ENCODE assay signal across 1 cellular context in genomic region chr5:131899686-131900085, GRCh38.
TF ChIP-seq lines count a peak whose summit lies in the region.

No MANE protein-coding gene starts in this region.

TF ChIP-seq in GM23338, 12 proteins besides CTCF, POLR2A, EP300 and RAD21:
- TF ChIP-seq ZNF462 (CRISPR knock-in tag; IDR thresholded peaks at IDR 0.05) (no peak), CREB1 (CRISPR knock-in tag; IDR thresholded peaks at IDR 0.05; ENCODE audit: low read depth) (no peak), ZNF114 (CRISPR knock-in tag; IDR thresholded peaks at IDR 0.05) (no peak), EZH2phosphoT487 (IDR thresholded peaks at IDR 0.05; ENCODE audit: unreplicated experiment) (no peak), EZH2 (IDR thresholded peaks at IDR 0.05; ENCODE audit: low read depth, unreplicated experiment) (no peak)
- TF ChIP-seq, protein P1, sequence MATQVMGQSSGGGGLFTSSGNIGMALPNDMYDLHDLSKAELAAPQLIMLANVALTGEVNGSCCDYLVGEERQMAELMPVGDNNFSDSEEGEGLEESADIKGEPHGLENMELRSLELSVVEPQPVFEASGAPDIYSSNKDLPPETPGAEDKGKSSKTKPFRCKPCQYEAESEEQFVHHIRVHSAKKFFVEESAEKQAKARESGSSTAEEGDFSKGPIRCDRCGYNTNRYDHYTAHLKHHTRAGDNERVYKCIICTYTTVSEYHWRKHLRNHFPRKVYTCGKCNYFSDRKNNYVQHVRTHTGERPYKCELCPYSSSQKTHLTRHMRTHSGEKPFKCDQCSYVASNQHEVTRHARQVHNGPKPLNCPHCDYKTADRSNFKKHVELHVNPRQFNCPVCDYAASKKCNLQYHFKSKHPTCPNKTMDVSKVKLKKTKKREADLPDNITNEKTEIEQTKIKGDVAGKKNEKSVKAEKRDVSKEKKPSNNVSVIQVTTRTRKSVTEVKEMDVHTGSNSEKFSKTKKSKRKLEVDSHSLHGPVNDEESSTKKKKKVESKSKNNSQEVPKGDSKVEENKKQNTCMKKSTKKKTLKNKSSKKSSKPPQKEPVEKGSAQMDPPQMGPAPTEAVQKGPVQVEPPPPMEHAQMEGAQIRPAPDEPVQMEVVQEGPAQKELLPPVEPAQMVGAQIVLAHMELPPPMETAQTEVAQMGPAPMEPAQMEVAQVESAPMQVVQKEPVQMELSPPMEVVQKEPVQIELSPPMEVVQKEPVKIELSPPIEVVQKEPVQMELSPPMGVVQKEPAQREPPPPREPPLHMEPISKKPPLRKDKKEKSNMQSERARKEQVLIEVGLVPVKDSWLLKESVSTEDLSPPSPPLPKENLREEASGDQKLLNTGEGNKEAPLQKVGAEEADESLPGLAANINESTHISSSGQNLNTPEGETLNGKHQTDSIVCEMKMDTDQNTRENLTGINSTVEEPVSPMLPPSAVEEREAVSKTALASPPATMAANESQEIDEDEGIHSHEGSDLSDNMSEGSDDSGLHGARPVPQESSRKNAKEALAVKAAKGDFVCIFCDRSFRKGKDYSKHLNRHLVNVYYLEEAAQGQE (IDR thresholded peaks at IDR 0.05; ENCODE audit: unreplicated experiment), result peak; percentile 17
